Comparison of ENCODE assay signal across 1 cellular context in the genomic region with DNA sequence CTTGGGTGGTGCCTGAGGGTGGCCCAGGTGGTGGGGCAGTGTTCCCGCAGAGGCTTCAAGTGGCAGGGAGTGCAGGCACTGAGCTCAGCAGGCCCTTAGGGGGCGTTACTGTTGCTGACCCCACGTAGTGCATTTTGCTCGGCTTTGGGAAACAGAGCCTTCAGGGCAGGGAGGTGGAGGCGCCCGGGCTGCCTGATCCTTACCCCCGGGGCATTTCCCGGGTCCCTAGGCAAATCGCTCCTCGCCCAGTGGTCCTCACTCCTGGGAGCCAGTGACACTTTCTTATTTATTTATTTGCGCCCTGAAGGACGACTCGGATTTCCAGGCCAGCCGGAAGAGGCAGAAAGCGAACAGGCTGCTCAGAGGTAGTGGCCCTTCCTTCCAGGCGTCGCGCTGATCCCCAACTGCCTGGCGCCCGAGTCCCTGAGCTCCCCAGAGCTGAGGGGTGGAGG.
TF ChIP-seq lines count a peak whose summit lies in the region.

No MANE protein-coding gene starts in this region.

TF ChIP-seq in IMR-90, 13 proteins besides CTCF, POLR2A, EP300 and RAD21 (continued from another document):
- no peak for TF ChIP-seq MAFK (IDR thresholded peaks at IDR 0.05; ENCODE audit: low read depth, low read length)
- TF ChIP-seq, protein P1, sequence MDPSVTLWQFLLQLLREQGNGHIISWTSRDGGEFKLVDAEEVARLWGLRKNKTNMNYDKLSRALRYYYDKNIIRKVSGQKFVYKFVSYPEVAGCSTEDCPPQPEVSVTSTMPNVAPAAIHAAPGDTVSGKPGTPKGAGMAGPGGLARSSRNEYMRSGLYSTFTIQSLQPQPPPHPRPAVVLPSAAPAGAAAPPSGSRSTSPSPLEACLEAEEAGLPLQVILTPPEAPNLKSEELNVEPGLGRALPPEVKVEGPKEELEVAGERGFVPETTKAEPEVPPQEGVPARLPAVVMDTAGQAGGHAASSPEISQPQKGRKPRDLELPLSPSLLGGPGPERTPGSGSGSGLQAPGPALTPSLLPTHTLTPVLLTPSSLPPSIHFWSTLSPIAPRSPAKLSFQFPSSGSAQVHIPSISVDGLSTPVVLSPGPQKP (IDR thresholded peaks at IDR 0.05; ENCODE audit: borderline replicate concordance, low read depth, low read length), result no peak
- no peak for TF ChIP-seq CEBPB (IDR thresholded peaks at IDR 0.05; ENCODE audit: low read depth, low read length)
- no peak for TF ChIP-seq BHLHE40 (IDR thresholded peaks at IDR 0.05; ENCODE audit: low read depth, low read length)
- TF ChIP-seq USF2 (IDR thresholded peaks at IDR 0.05; ENCODE audit: low read depth, low read length), result no peak
- no peak for TF ChIP-seq FOS (IDR thresholded peaks at IDR 0.05; ENCODE audit: low read depth, low read length)
TF ChIP-seq in IMR-90: peak in this region for 0.
